In the genomic region with DNA sequence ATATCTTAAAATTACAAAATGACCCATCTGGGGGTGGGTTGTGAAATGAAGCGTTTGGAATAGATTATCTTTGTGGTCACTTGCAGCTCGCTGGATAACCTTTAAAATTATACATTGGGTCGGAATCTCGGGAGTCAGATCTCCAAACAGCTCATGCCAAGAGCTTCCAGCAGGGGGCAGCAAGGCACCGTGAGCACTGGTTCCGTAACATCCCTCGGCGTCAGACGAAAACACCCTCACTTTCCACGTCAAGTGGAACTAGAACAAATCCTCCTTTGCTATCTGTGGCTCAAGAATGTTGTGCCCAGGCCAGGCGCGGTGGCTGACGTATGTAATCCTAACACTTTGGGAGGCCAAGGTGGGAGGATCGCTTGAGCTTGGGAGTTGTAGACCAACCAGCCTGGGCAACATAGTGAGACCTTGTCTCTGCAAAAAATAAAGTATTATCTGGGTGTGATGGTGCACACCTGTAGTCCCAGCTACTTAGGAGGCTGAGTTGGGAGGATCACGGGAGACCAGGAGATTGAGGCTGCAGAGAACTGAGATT, we compare ENCODE assay signal across 1 cellular context.
TF ChIP-seq lines count a peak whose summit lies in the region.

No MANE protein-coding gene starts in this region.

TF ChIP-seq in HepG2, 621 proteins besides CTCF, POLR2A, EP300 and RAD21 (continued from another document and continues in another):
- no peak for TF ChIP-seq ZNF264 (CRISPR knock-in tag; IDR thresholded peaks at IDR 0.05)
- no peak for TF ChIP-seq RARG (CRISPR knock-in tag; IDR thresholded peaks at IDR 0.05; ENCODE audit: low read depth)
- TF ChIP-seq AHDC1 (CRISPR knock-in tag; IDR thresholded peaks at IDR 0.05; ENCODE audit: borderline replicate concordance): no peak
- TF ChIP-seq ZC3H4 (CRISPR knock-in tag; IDR thresholded peaks at IDR 0.05; ENCODE audit: borderline replicate concordance): 0 out of 2 replicates have a peak, but pooled peaks have one; percentile 42
- TF ChIP-seq ZBTB4 (CRISPR knock-in tag; IDR thresholded peaks at IDR 0.05; ENCODE audit: borderline replicate concordance): no peak
- no peak for TF ChIP-seq THYN1 (CRISPR knock-in tag; IDR thresholded peaks at IDR 0.05; ENCODE audit: borderline replicate concordance, low read depth)
- no peak for TF ChIP-seq NFE2 (CRISPR knock-in tag; IDR thresholded peaks at IDR 0.05)
- TF ChIP-seq RBM22 (optimal IDR thresholded peaks at IDR 0.05; ENCODE audit: low read length): peak; percentile 36
- TF ChIP-seq, protein P1, sequence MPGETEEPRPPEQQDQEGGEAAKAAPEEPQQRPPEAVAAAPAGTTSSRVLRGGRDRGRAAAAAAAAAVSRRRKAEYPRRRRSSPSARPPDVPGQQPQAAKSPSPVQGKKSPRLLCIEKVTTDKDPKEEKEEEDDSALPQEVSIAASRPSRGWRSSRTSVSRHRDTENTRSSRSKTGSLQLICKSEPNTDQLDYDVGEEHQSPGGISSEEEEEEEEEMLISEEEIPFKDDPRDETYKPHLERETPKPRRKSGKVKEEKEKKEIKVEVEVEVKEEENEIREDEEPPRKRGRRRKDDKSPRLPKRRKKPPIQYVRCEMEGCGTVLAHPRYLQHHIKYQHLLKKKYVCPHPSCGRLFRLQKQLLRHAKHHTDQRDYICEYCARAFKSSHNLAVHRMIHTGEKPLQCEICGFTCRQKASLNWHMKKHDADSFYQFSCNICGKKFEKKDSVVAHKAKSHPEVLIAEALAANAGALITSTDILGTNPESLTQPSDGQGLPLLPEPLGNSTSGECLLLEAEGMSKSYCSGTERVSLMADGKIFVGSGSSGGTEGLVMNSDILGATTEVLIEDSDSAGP (CRISPR knock-in tag; IDR thresholded peaks at IDR 0.05; ENCODE audit: borderline replicate concordance): peak; percentile 44; the same call in 1 of the 2 replicates
- no peak for TF ChIP-seq HINFP (CRISPR knock-in tag; IDR thresholded peaks at IDR 0.05; ENCODE audit: low read depth)
- TF ChIP-seq, protein P2, sequence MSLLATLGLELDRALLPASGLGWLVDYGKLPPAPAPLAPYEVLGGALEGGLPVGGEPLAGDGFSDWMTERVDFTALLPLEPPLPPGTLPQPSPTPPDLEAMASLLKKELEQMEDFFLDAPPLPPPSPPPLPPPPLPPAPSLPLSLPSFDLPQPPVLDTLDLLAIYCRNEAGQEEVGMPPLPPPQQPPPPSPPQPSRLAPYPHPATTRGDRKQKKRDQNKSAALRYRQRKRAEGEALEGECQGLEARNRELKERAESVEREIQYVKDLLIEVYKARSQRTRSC (CRISPR knock-in tag; IDR thresholded peaks at IDR 0.05; ENCODE audit: low read depth): no peak
- no peak for TF ChIP-seq GTF3A (CRISPR knock-in tag; conservative IDR thresholded peaks at IDR 0.05)
- 0 out of 2 replicates have a peak, but pooled peaks have one; percentile 57 for TF ChIP-seq RFXANK (CRISPR knock-in tag; IDR thresholded peaks at IDR 0.05)
- TF ChIP-seq CBX1 (IDR thresholded peaks at IDR 0.05; ENCODE audit: low read depth): no peak
- no peak for TF ChIP-seq ZNF614 (CRISPR knock-in tag; IDR thresholded peaks at IDR 0.05; ENCODE audit: borderline replicate concordance)
- peak; percentile 93 for TF ChIP-seq KDM2A (CRISPR knock-in tag; IDR thresholded peaks at IDR 0.05; ENCODE audit: borderline replicate concordance, low read depth)
- no peak for TF ChIP-seq SMARCE1 (IDR thresholded peaks at IDR 0.05; ENCODE audit: borderline replicate concordance)
- TF ChIP-seq ZNF547 (CRISPR knock-in tag; IDR thresholded peaks at IDR 0.05): no peak; the same call in 1 of the 2 replicates
- no peak for TF ChIP-seq ZNF274 (CRISPR knock-in tag; IDR thresholded peaks at IDR 0.05)
- TF ChIP-seq CREM (IDR thresholded peaks at IDR 0.05): no peak
- no peak for TF ChIP-seq CREM (CRISPR knock-in tag; IDR thresholded peaks at IDR 0.05)
- no peak for TF ChIP-seq MZF1 (CRISPR knock-in tag; IDR thresholded peaks at IDR 0.05; ENCODE audit: borderline replicate concordance)
- no peak for TF ChIP-seq LCORL (IDR thresholded peaks at IDR 0.05)
- 0 out of 2 replicates have a peak, but pooled peaks have one; percentile 37 for TF ChIP-seq LCORL (CRISPR knock-in tag; IDR thresholded peaks at IDR 0.05)
- TF ChIP-seq HMGA1 (CRISPR knock-in tag; conservative IDR thresholded peaks at IDR 0.05): no peak
- no peak for TF ChIP-seq ZNF432 (CRISPR knock-in tag; IDR thresholded peaks at IDR 0.05; ENCODE audit: borderline replicate concordance)
- TF ChIP-seq, protein P3, sequence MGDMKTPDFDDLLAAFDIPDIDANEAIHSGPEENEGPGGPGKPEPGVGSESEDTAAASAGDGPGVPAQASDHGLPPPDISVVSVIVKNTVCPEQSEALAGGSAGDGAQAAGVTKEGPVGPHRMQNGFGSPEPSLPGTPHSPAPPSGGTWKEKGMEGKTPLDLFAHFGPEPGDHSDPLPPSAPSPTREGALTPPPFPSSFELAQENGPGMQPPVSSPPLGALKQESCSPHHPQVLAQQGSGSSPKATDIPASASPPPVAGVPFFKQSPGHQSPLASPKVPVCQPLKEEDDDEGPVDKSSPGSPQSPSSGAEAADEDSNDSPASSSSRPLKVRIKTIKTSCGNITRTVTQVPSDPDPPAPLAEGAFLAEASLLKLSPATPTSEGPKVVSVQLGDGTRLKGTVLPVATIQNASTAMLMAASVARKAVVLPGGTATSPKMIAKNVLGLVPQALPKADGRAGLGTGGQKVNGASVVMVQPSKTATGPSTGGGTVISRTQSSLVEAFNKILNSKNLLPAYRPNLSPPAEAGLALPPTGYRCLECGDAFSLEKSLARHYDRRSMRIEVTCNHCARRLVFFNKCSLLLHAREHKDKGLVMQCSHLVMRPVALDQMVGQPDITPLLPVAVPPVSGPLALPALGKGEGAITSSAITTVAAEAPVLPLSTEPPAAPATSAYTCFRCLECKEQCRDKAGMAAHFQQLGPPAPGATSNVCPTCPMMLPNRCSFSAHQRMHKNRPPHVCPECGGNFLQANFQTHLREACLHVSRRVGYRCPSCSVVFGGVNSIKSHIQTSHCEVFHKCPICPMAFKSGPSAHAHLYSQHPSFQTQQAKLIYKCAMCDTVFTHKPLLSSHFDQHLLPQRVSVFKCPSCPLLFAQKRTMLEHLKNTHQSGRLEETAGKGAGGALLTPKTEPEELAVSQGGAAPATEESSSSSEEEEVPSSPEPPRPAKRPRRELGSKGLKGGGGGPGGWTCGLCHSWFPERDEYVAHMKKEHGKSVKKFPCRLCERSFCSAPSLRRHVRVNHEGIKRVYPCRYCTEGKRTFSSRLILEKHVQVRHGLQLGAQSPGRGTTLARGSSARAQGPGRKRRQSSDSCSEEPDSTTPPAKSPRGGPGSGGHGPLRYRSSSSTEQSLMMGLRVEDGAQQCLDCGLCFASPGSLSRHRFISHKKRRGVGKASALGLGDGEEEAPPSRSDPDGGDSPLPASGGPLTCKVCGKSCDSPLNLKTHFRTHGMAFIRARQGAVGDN (CRISPR knock-in tag; IDR thresholded peaks at IDR 0.05): peak; percentile 47
- peak; percentile 26; the same call in 1 of the 2 replicates for TF ChIP-seq GABPB1 (CRISPR knock-in tag; IDR thresholded peaks at IDR 0.05)
- 0 out of 2 replicates have a peak, but pooled peaks have one; percentile 20 for TF ChIP-seq MAX (IDR thresholded peaks at IDR 0.05)
- no peak for TF ChIP-seq ATM (IDR thresholded peaks at IDR 0.05; ENCODE audit: borderline replicate concordance)
- no peak for TF ChIP-seq RFX3 (CRISPR knock-in tag; IDR thresholded peaks at IDR 0.05)
- TF ChIP-seq ZNF121 (CRISPR knock-in tag; IDR thresholded peaks at IDR 0.05): peak; percentile 94
- no peak for TF ChIP-seq E2F2 (CRISPR knock-in tag; IDR thresholded peaks at IDR 0.05; ENCODE audit: borderline replicate concordance)
- TF ChIP-seq ZNF543 (CRISPR knock-in tag; IDR thresholded peaks at IDR 0.05): no peak
- TF ChIP-seq ZFP36L1 (CRISPR knock-in tag; IDR thresholded peaks at IDR 0.05): no peak
- peak; percentile 61; the same call in 1 of the 2 replicates for TF ChIP-seq KMT2B (CRISPR knock-in tag; IDR thresholded peaks at IDR 0.05)
